19 cellular contexts compared by ENCODE assay signal in the genomic region with DNA sequence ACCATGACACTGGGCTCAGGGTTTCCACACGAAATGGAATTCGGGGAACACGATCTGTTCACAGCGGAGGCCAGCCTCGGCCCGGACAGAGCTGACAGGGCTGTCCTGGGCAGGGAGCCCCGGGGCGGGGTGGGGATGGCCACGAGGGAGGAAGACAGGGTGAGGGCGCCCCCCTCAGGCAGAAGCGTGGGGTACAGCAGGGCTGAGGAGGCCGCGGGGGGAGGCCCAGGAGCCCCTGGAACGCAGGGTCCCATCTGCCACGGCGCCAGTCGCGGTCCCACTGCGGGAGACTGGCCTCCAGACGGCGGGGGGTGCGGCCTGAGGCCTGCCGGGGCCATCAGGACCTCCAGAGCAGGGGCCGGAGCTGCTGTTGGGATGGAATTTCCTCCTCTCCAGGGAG.
DNase-seq lines count a peak whose midpoint lies in the region; ATAC-seq and TF ChIP-seq lines count a peak whose summit lies in the region.
"Had no signal": no experiment of that assay in that cellular context is flagged by ENCODE, and none has a peak within 500 bp of the region (broad histone marks: within the 10 kb centered on the region; RNA-seq: fewer than 3 reads in every experiment).

No MANE protein-coding gene starts in this region.

- H3K4me3 Mint-ChIP-seq in HFFc6: no peak overlapping the region
- H3K4me3 Mint-ChIP-seq in activated naive CD8-positive, alpha-beta T cell treated with anti-CD3 and anti-CD28 coated beads for 36 hours: no peak overlapping the region
- no peak overlapping the region for H3K4me3 Mint-ChIP-seq in stimulated activated memory B cell treated with anti-CD40 and anti-IgM and Interleukin-4, amounts not matched to agents 10 μg/mL and 1 μg/mL and 100 μg/mL, for 72 hours
- H3K4me3 Mint-ChIP-seq: activated CD8-positive, alpha-beta memory T cell treated with anti-CD3 and anti-CD28 coated beads, Interleukin-2, amount 10 ng/mL, durations not matched to agents 7 days and 5 days; brain; memory B cell had no signal

- CTCF ChIA-PET in SK-N-SH (lab: Yijun Ruan, JAX): interaction anchor here (0.7 kb wide), 1 partner anchor 1089 kb away, joined by 3 read pairs; a partner anchor contains a TSS

- no peak overlapping the region for H3K4me3 ChIP-seq in SK-N-SH (ENCODE audit: low read depth in 2 of 2, low read length in 1 of 2)
- no peak overlapping the region for H3K4me3 ChIP-seq in smooth muscle cell
- H3K4me3 ChIP-seq: BLaER1 had no signal

- no peaks in the 10 kb centered on the region for H3K9me2 ChIP-seq in SK-N-SH

- no peaks in the 10 kb centered on the region for H3K9me3 ChIP-seq in SK-N-SH
- H3K9me3 ChIP-seq in smooth muscle cell (replicated peaks; ENCODE audit: low read depth): no peaks in the 10 kb centered on the region
- H3K9me3 ChIP-seq: BLaER1 had no signal

- H2AFZ ChIP-seq in SK-N-SH (ENCODE audit: low read depth): no peak overlapping the region
- no peak overlapping the region for H2AFZ ChIP-seq in smooth muscle cell (ENCODE audit: low read depth)
- H2AFZ ChIP-seq: parathyroid adenoma had no signal

- POLR2A ChIA-PET in SK-N-SH (lab: Yijun Ruan, JAX): no interaction called here

- no peaks in the 10 kb centered on the region for H3K9me3 Mint-ChIP-seq in HFFc6
- H3K9me3 Mint-ChIP-seq in activated naive CD8-positive, alpha-beta T cell treated with anti-CD3 and anti-CD28 coated beads for 36 hours: no peaks in the 10 kb centered on the region
- H3K9me3 Mint-ChIP-seq in stimulated activated memory B cell treated with anti-CD40 and anti-IgM and Interleukin-4, amounts not matched to agents 10 μg/mL and 1 μg/mL and 100 μg/mL, for 72 hours: no peaks in the 10 kb centered on the region
- H3K9me3 Mint-ChIP-seq: brain, memory B cell had no signal

- TF ChIP-seq EP300 in SK-N-SH (IDR thresholded peaks at IDR 0.05; ENCODE audit: borderline replicate concordance in 1 of 2, low read depth in 1 of 2, low read length in 1 of 2): no peak

- no peaks in the 10 kb centered on the region for H3K79me2 ChIP-seq in SK-N-SH (ENCODE audit: insufficient read depth)
- no peaks in the 10 kb centered on the region for H3K79me2 ChIP-seq in smooth muscle cell (ENCODE audit: low read depth)
- H3K79me2 ChIP-seq: parathyroid adenoma had no signal

- no peaks in the 10 kb centered on the region for H3K36me3 ChIP-seq in SK-N-SH (replicated peaks in 1 of 2; ENCODE audit: control insufficient read depth in 1 of 2, insufficient read depth in 2 of 2, low read length in 1 of 2)
- no peaks in the 10 kb centered on the region for H3K36me3 ChIP-seq in smooth muscle cell (ENCODE audit: low read depth)

- 80% methylated on average over 4 of the region's 24 CpGs for WGBS in SK-N-SH (ENCODE audit: low lambda C conversion rate)
- 93% methylated on average over 24 of the region's 24 CpGs for WGBS in smooth muscle cell (ENCODE audit: low lambda C conversion rate)

- no peak; the same call in 2 of the 3 replicates for ATAC-seq in SK-N-SH treated with all-trans-retinoic acid at 6 μM for 48 hours
- ATAC-seq in stimulated activated memory B cell treated with anti-CD40 and anti-IgM and Interleukin-4, amounts not matched to agents 10 μg/mL and 1 μg/mL and 100 μg/mL, for 72 hours: no peak
- ATAC-seq: activated CD8-positive, alpha-beta memory T cell treated with anti-CD3 and anti-CD28 coated beads, Interleukin-2, amount 10 ng/mL, durations not matched to agents 7 days and 5 days had no signal

- H4K20me1 ChIP-seq in SK-N-SH (ENCODE audit: insufficient read depth) (no peaks in the 10 kb centered on the region), smooth muscle cell (ENCODE audit: low read depth) (peaks cover 8% of the 10 kb centered on the region)

- H3K27me3 ChIP-seq in SK-N-SH (ENCODE audit: insufficient read depth) (no peaks in the 10 kb centered on the region), smooth muscle cell (ENCODE audit: low read depth) (no peaks in the 10 kb centered on the region)
- H3K27me3 ChIP-seq: BLaER1 had no signal

- peaks cover 2% of the 10 kb centered on the region for H3F3A ChIP-seq in SK-N-SH (replicated peaks; ENCODE audit: insufficient read depth)
- no peaks in the 10 kb centered on the region for H3F3A ChIP-seq in smooth muscle cell (ENCODE audit: low read depth)

- H3K27me3 Mint-ChIP-seq in HFFc6 (ENCODE audit: insufficient read depth): no peaks in the 10 kb centered on the region; the same call in 1 of the 2 replicates
- no peaks in the 10 kb centered on the region for H3K27me3 Mint-ChIP-seq in activated naive CD8-positive, alpha-beta T cell treated with anti-CD3 and anti-CD28 coated beads for 36 hours
- no peaks in the 10 kb centered on the region for H3K27me3 Mint-ChIP-seq in stimulated activated memory B cell treated with anti-CD40 and anti-IgM and Interleukin-4, amounts not matched to agents 10 μg/mL and 1 μg/mL and 100 μg/mL, for 72 hours
- H3K27me3 Mint-ChIP-seq: activated CD8-positive, alpha-beta memory T cell treated with anti-CD3 and anti-CD28 coated beads, Interleukin-2, amount 10 ng/mL, durations not matched to agents 7 days and 5 days; brain; memory B cell had no signal

- TF ChIP-seq CTCF in SK-N-SH (IDR thresholded peaks at IDR 0.05): peak; percentile 36; the same call in 1 of the 2 replicates
- TF ChIP-seq CTCF in HFFc6 (IDR thresholded peaks at IDR 0.05): peak; percentile 44; the same call in 1 of the 2 replicates
- TF ChIP-seq CTCF in smooth muscle cell (IDR thresholded peaks at IDR 0.05; ENCODE audit: borderline replicate concordance, insufficient read depth, poor library complexity, severe bottlenecking): peak; percentile 11

- H3K27ac Mint-ChIP-seq in HFFc6: no peak overlapping the region
- H3K27ac Mint-ChIP-seq in activated naive CD8-positive, alpha-beta T cell treated with anti-CD3 and anti-CD28 coated beads for 36 hours: no peak overlapping the region
- H3K27ac Mint-ChIP-seq in stimulated activated memory B cell treated with anti-CD40 and anti-IgM and Interleukin-4, amounts not matched to agents 10 μg/mL and 1 μg/mL and 100 μg/mL, for 72 hours: no peak overlapping the region
- H3K27ac Mint-ChIP-seq: activated CD8-positive, alpha-beta memory T cell treated with anti-CD3 and anti-CD28 coated beads, Interleukin-2, amount 10 ng/mL, durations not matched to agents 7 days and 5 days; brain; memory B cell had no signal

- peaks cover 4% of the 10 kb centered on the region for H3K36me3 Mint-ChIP-seq in HFFc6 (ENCODE audit: low read depth)
- H3K36me3 Mint-ChIP-seq in activated naive CD8-positive, alpha-beta T cell treated with anti-CD3 and anti-CD28 coated beads for 36 hours: no peaks in the 10 kb centered on the region
- H3K36me3 Mint-ChIP-seq in stimulated activated memory B cell treated with anti-CD40 and anti-IgM and Interleukin-4, amounts not matched to agents 10 μg/mL and 1 μg/mL and 100 μg/mL, for 72 hours: peaks cover 24% of the 10 kb centered on the region
- H3K36me3 Mint-ChIP-seq: activated CD8-positive, alpha-beta memory T cell treated with anti-CD3 and anti-CD28 coated beads, Interleukin-2, amount 10 ng/mL, durations not matched to agents 7 days and 5 days had no signal

- H3K4me2 ChIP-seq in SK-N-SH: no peak overlapping the region
- H3K4me2 ChIP-seq in smooth muscle cell: no peak overlapping the region
- H3K4me2 ChIP-seq: BLaER1 had no signal

- H3K27ac ChIP-seq in SK-N-SH (ENCODE audit: low read depth in 2 of 2, low read length in 1 of 2) (no peak overlapping the region), cingulate gyrus (ENCODE audit: low read depth, low read length) (peak overlapping the region; percentile 63), smooth muscle cell (ENCODE audit: low read depth) (no peak overlapping the region)
- H3K27ac ChIP-seq: BLaER1, parathyroid adenoma had no signal

- H3K9ac ChIP-seq in SK-N-SH (no peak overlapping the region), smooth muscle cell (ENCODE audit: low read depth) (no peak overlapping the region)
- H3K9ac ChIP-seq: BLaER1, parathyroid adenoma had no signal

- H3K4me1 ChIP-seq in SK-N-SH (ENCODE audit: control insufficient read depth in 1 of 2, insufficient read depth in 2 of 2, low read depth in 1 of 2, low read length in 1 of 2) (peaks cover 0 to 4% of the 10 kb centered on the region in 2 experiments; a peak in 1 of 4 replicates), smooth muscle cell (ENCODE audit: low read depth) (no peaks in the 10 kb centered on the region)
- H3K4me1 ChIP-seq: parathyroid adenoma had no signal

- H3K4me1 Mint-ChIP-seq in HFFc6 (ENCODE audit: low read depth): no peaks in the 10 kb centered on the region
- no peaks in the 10 kb centered on the region for H3K4me1 Mint-ChIP-seq in activated naive CD8-positive, alpha-beta T cell treated with anti-CD3 and anti-CD28 coated beads for 36 hours
- H3K4me1 Mint-ChIP-seq in stimulated activated memory B cell treated with anti-CD40 and anti-IgM and Interleukin-4, amounts not matched to agents 10 μg/mL and 1 μg/mL and 100 μg/mL, for 72 hours: no peaks in the 10 kb centered on the region
- H3K4me1 Mint-ChIP-seq: activated CD8-positive, alpha-beta memory T cell treated with anti-CD3 and anti-CD28 coated beads, Interleukin-2, amount 10 ng/mL, durations not matched to agents 7 days and 5 days; memory B cell had no signal

- DNase-seq in SK-N-SH: peak; percentile 59
- DNase-seq in HFFc6: no peak
- no peak for DNase-seq in smooth muscle cell (lab: John Stamatoyannopoulos, UW; ENCODE audit: unreplicated experiment)
- DNase-seq in activated naive CD8-positive, alpha-beta T cell treated with anti-CD3 and anti-CD28 coated beads for 36 hours: no peak
- no peak for DNase-seq in HK-2 (ENCODE audit: unreplicated experiment)
- DNase-seq: activated CD8-positive, alpha-beta memory T cell treated with anti-CD3 and anti-CD28 coated beads, Interleukin-2, amount 10 ng/mL, durations not matched to agents 7 days and 5 days; DMS153; islet precursor cell; NCI-H1436; NCI-H2171 treated with DMSO at 0.1 percent for 48 hours; OCI-M1; stimulated activated CD4-positive, alpha-beta T cell treated with anti-CD3 and anti-CD28 coated beads, Interleukin-1b, Interleukin-23, amount 100 ng/mL, for 48 hours had no signal

- no peak for TF ChIP-seq RAD21 in SK-N-SH (IDR thresholded peaks at IDR 0.05; ENCODE audit: low read length)

TF ChIP-seq in SK-N-SH, 30 proteins besides CTCF, POLR2A, EP300 and RAD21:
- TF ChIP-seq TAF1 (IDR thresholded peaks at IDR 0.05; ENCODE audit: borderline replicate concordance, low read depth, low read length) (no peak), SIN3A (IDR thresholded peaks at IDR 0.05; ENCODE audit: borderline replicate concordance, low read depth, low read length) (no peak), SMC3 (IDR thresholded peaks at IDR 0.05; ENCODE audit: low read depth, low read length) (no peak), POLR2AphosphoS5 (IDR thresholded peaks at IDR 0.05; ENCODE audit: low read depth, low read length) (no peak)

TF ChIP-seq in SK-N-SH treated with all-trans-retinoic acid at 6 μM for 48 hours, 23 proteins besides CTCF, POLR2A, EP300 and RAD21:
- TF ChIP-seq ZFP3 (CRISPR knock-in tag; IDR thresholded peaks at IDR 0.05): no peak
- no peak for TF ChIP-seq PPARA (CRISPR knock-in tag; IDR thresholded peaks at IDR 0.05; ENCODE audit: borderline replicate concordance)
